In the genomic region with DNA sequence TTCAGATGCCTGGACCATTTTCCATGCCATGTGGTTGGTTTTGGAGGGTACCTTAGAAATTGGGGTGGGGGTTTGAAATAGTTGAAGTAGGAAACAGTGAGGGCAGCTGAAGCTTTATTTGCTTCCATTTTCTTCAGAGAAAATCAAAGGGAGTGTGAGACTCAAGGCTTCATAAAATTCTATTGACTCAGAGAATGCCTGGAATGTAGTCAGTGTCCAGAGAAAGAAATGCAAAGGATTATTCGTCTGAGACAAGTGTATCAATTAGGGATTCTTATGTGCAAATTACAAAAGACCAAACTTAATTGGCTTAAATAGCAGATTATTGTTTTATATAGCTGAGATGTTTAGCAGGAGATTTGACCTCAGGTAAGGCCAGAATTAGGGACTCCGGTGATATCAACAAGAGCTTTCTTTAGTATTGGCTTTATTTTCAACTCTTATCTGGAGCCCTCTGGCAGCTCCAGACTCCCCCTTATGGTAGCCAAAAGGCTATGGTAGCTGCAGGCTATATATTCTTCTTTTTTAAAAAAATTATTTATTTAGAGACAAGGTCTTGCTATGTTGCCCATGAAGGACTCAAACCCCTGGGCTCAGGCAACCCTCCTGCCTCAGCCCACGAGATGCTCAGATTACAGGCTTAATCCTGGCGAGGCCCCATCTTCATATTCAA, we compare ENCODE assay signal across 17 cellular contexts. TPM values are rescaled to one million over a fixed set of nuclear protein-coding genes. Genes with fewer than 3 reads are reported as not detected.
DNase-seq lines count a peak whose midpoint lies in the region; ATAC-seq and TF ChIP-seq lines count a peak whose summit lies in the region.
"Had no signal": no experiment of that assay in that cellular context is flagged by ENCODE, and none has a peak within 500 bp of the region (broad histone marks: within the 10 kb centered on the region; RNA-seq: fewer than 3 reads in every experiment).

No MANE protein-coding gene starts in this region.

- no peak overlapping the region for H3K4me3 ChIP-seq in RWPE2 (ENCODE audit: severe bottlenecking)
- H3K4me3 ChIP-seq in foreskin fibroblast (ENCODE audit: low read depth in 1 of 2, low read length in 2 of 2): no peak overlapping the region
- no peak overlapping the region for H3K4me3 ChIP-seq in uterus
- H3K4me3 ChIP-seq: SJCRH30 had no signal

- intact Hi-C loops in uterus (cut with DNase I; ENCODE audit: low total_unique reads): no loop called here

- DNase-seq in AG09319 (ENCODE audit: extremely low read depth, low read depth): no peak
- DNase-seq in RWPE2 (ENCODE audit: low spot score): no peak
- peak in 1 of 2 donors; percentile 59 for DNase-seq in foreskin fibroblast
- DNase-seq in CD1c-positive myeloid dendritic cell (ENCODE audit: extremely low spot score): no peak
- DNase-seq in activated CD4-positive, alpha-beta T cell treated with anti-CD3 and anti-CD28 coated beads, Interleukin-2, amount 50 U/mL, for 4 hours: no peak
- DNase-seq in uterus: no peak
- DNase-seq: activated T-cell treated with anti-CD3 and anti-CD28 coated beads, Interleukin-2, amount 50 U/mL, for 24 hours; C1 segment of cervical spinal cord; midbrain; NCI-H1105; NCI-H524; SJCRH30; stimulated activated CD4-positive, alpha-beta T cell treated with anti-CD3 and anti-CD28 coated beads, Interleukin-1b, Interleukin-23, amount 100 ng/mL, for 48 hours had no signal

- H3K9me3 ChIP-seq in RWPE2 (ENCODE audit: severe bottlenecking): no peaks in the 10 kb centered on the region
- no peaks in the 10 kb centered on the region for H3K9me3 ChIP-seq in uterus
- H3K9me3 ChIP-seq: SJCRH30 had no signal

- TF ChIP-seq POLR2A in uterus (IDR thresholded peaks at IDR 0.05): no peak

- H3K4me1 ChIP-seq in RWPE2 (ENCODE audit: insufficient read depth, poor library complexity, severe bottlenecking) (peaks cover 17% of the 10 kb centered on the region), uterus (no peaks in the 10 kb centered on the region)
- H3K4me1 ChIP-seq: SJCRH30 had no signal

- H3K36me3 ChIP-seq in RWPE2 (ENCODE audit: low read depth) (no peaks in the 10 kb centered on the region), uterus (no peaks in the 10 kb centered on the region)
- H3K36me3 ChIP-seq: SJCRH30 had no signal

- H3K27me3 ChIP-seq in RWPE2 (ENCODE audit: insufficient read depth, poor library complexity, severe bottlenecking): no peaks in the 10 kb centered on the region
- H3K27me3 ChIP-seq in uterus: no peaks in the 10 kb centered on the region

- H3K27ac ChIP-seq in RWPE2 (ENCODE audit: poor library complexity, severe bottlenecking) (no peak overlapping the region), uterus (no peak overlapping the region)
- H3K27ac ChIP-seq: parathyroid adenoma, SJCRH30 had no signal

- TF ChIP-seq CTCF in AG09319 (IDR thresholded peaks at IDR 0.05; ENCODE audit: low read depth, low read length): peak; percentile 12
- peak; percentile 18; the same call in 1 of the 3 replicates for TF ChIP-seq CTCF in GM12872 (IDR thresholded peaks at IDR 0.05; ENCODE audit: insufficient read depth, low read depth, low read length)
- peak; percentile 30 for TF ChIP-seq CTCF in RWPE2 (IDR thresholded peaks at IDR 0.05; ENCODE audit: poor library complexity, severe bottlenecking)
- peak; percentile 16 for TF ChIP-seq CTCF in foreskin fibroblast (IDR thresholded peaks at IDR 0.05; ENCODE audit: low read depth, low read length)
- TF ChIP-seq CTCF in uterus (IDR thresholded peaks at IDR 0.05): no peak

- no peak for ATAC-seq in RWPE2 (ENCODE audit: low read depth)
- ATAC-seq in GM18907 (IDR thresholded peaks at IDR 0.05; ENCODE audit: unreplicated experiment): no peak
- ATAC-seq: stimulated activated effector memory CD8-positive, alpha-beta T cell treated with anti-CD3 and anti-CD28 coated beads, Interleukin-12 subunit alpha, Interleukin-12 subunit beta, amount 100 ng/mL, for 72 hours had no signal

RNA-seq across cellular contexts. Expression of a gene that starts 38.9 kb away (rescaled TPM):
- total RNA-seq in uterus: 10 to 100 TPM in 2 of 4 donors, 1 to 10 TPM in 1, not detected in 1; 2.4 to 40.0 (median 10.6) TPM

RNA-seq across cellular contexts. Expression of a gene that starts 41.6 kb away (rescaled TPM):
- total RNA-seq in uterus: 10 to 100 TPM; 26.6 to 90.0 (median 52.4) TPM

Comparison
In these comparisons a context has a peak if more than half of its experiments do, and no peak if none do; other contexts are left out.
1. CTCF ChIP-seq: peak in AG09319 (single experiment), GM12872 (single experiment), RWPE2 (single experiment) and foreskin fibroblast (single experiment); none in uterus (0 of 4).